Comparison of ENCODE assay signal across 8 cellular contexts in the genomic region with DNA sequence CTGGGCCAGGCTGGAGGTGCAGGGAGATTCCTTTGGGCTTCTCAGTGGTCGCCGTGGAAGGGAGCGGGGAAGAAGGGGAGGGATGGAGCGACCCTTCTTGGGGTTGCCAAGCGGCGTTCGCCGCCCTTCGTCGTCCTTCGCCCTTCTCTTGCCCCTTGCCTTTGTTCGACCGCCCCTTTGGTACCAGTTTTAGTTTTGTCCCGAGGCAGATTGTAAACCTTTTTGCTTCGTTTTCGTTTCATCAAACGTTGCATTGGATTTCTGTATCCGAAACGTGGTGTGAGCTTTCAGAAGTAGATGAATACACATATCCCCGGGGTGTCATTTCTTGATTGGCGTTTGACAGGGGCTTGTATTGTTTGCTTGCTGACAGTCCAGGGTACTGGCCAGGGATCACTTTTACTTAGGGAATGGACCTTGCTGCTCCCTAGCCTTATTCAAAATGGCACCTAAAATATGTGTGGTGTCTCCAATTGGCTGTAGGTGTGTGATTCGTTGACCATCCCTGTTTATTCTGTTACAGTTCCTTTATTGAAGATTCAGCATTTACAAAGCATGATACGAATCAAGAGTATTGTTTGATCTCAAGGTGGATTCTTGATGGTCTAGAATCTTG. TPM values are rescaled to one million over a fixed set of nuclear protein-coding genes. Genes with fewer than 3 reads are reported as not detected.
DNase-seq lines count a peak whose midpoint lies in the region; ATAC-seq and TF ChIP-seq lines count a peak whose summit lies in the region.

No MANE protein-coding gene starts in this region.

- no peaks in the 10 kb centered on the region for H3K27me3 ChIP-seq in BLaER1
- peaks cover 23% of the 10 kb centered on the region for H3K27me3 ChIP-seq in endodermal cell (ENCODE audit: control insufficient read depth, insufficient read depth, low read length, poor library complexity, severe bottlenecking)

- H3K27ac Mint-ChIP-seq in endodermal cell: peak overlapping the region; percentile 96
- peak overlapping the region; percentile 76 to 97 (median 93) for H3K27ac Mint-ChIP-seq in naive thymus-derived CD8-positive, alpha-beta T cell

- H3K27me3 Mint-ChIP-seq in endodermal cell (ENCODE audit: insufficient read depth): peaks cover 33% of the 10 kb centered on the region
- no peaks in the 10 kb centered on the region for H3K27me3 Mint-ChIP-seq in naive thymus-derived CD8-positive, alpha-beta T cell

- ATAC-seq in GM21526 (IDR thresholded peaks at IDR 0.05; ENCODE audit: low FRiP score, unreplicated experiment) (peak; percentile 2), HG03439 (IDR thresholded peaks at IDR 0.05; ENCODE audit: unreplicated experiment) (no peak), HG03565 (IDR thresholded peaks at IDR 0.05; ENCODE audit: unreplicated experiment) (no peak)
- no peak for ATAC-seq in naive thymus-derived CD8-positive, alpha-beta T cell

- H3K4me1 Mint-ChIP-seq in endodermal cell: peaks cover 3% of the 10 kb centered on the region
- peaks cover 15 to 40% (median 39%) of the 10 kb centered on the region in 4 donors for H3K4me1 Mint-ChIP-seq in naive thymus-derived CD8-positive, alpha-beta T cell

- H3K36me3 ChIP-seq in BLaER1: peaks cover 27% of the 10 kb centered on the region
- peaks cover 19% of the 10 kb centered on the region for H3K36me3 ChIP-seq in endodermal cell (ENCODE audit: control insufficient read depth, insufficient read depth, low read length)

- H3K36me3 Mint-ChIP-seq in endodermal cell (ENCODE audit: low read depth): peaks cover 20% of the 10 kb centered on the region
- H3K36me3 Mint-ChIP-seq in naive thymus-derived CD8-positive, alpha-beta T cell: peaks cover 0 to 15% (median 4%) of the 10 kb centered on the region in 3 donors

- 3 to 7% methylated on average over 12 to 23 of the region's 23 CpGs for WGBS in endodermal cell (ENCODE audit: insufficient coverage in 1 of 2, insufficient read length in 1 of 2), 2 experiments

- H3K27ac ChIP-seq in BLaER1 (peak overlapping the region; percentile 84), RWPE1 (peak overlapping the region; percentile 85), endodermal cell (ENCODE audit: low read depth, low read length) (peak overlapping the region; percentile 84)

- peak; percentile 14 for DNase-seq in RWPE1 (ENCODE audit: low spot score)
- DNase-seq in endodermal cell: peak; percentile 48
- DNase-seq in naive thymus-derived CD8-positive, alpha-beta T cell: no peak
- no peak for DNase-seq in NCI-H1694 treated with DMSO at 0.1 percent for 48 hours (lab: John Stamatoyannopoulos, UW)

- H4K20me1 ChIP-seq in BLaER1: peaks cover 58% of the 10 kb centered on the region

- TF ChIP-seq CTCF in RWPE1 (conservative IDR thresholded peaks at IDR 0.05; ENCODE audit: low read depth) (no peak), endodermal cell (conservative IDR thresholded peaks at IDR 0.05) (no peak)

- peak overlapping the region; percentile 94 for H3K4me2 ChIP-seq in BLaER1

- H3K9me3 ChIP-seq in BLaER1 (no peaks in the 10 kb centered on the region), endodermal cell (ENCODE audit: control insufficient read depth, low read length) (no peaks in the 10 kb centered on the region)

- CTCF ChIA-PET in RWPE1 (lab: Yijun Ruan, JAX): interaction anchor here (0.5 kb wide), 1 partner anchor 88 kb away, joined by 4 read pairs; no protein-coding TSS in a partner anchor

- H3K4me1 ChIP-seq in BLaER1 (peaks cover 28% of the 10 kb centered on the region), endodermal cell (ENCODE audit: control insufficient read depth, insufficient read depth, low read length) (no peaks in the 10 kb centered on the region)

- H3K9ac ChIP-seq in BLaER1 (peak overlapping the region; percentile 91), endodermal cell (ENCODE audit: extremely low read depth, low read length, poor library complexity, severe bottlenecking) (peak overlapping the region; percentile 60)

- peaks cover 3% of the 10 kb centered on the region for H3K9me3 Mint-ChIP-seq in endodermal cell
- no peaks in the 10 kb centered on the region for H3K9me3 Mint-ChIP-seq in naive thymus-derived CD8-positive, alpha-beta T cell

- peak overlapping the region; percentile 93 for H3K4me3 Mint-ChIP-seq in endodermal cell
- H3K4me3 Mint-ChIP-seq in naive thymus-derived CD8-positive, alpha-beta T cell: peak overlapping the region; percentile 87 to 98 (median 93)

- POLR2A ChIA-PET in RWPE1 (lab: Yijun Ruan, JAX; ENCODE audit: low non-redundant PET): interaction anchor here (0.6 kb wide), 1 partner anchor 49 kb away, joined by 4 read pairs; no protein-coding TSS in a partner anchor
- POLR2A ChIA-PET in naive thymus-derived CD8-positive, alpha-beta T cell (lab: Charles Lee): interaction anchor here (0.9 to 1.9 kb wide), 3 partner anchors 109 to 553 kb away, joined by 5 to 22 read pairs (median 5); a partner anchor contains a TSS

- H3K4me3 ChIP-seq in BLaER1 (peak overlapping the region; percentile 87), endodermal cell (ENCODE audit: low read length) (peak overlapping the region; percentile 99)

RNA-seq across cellular contexts. Expression of a gene that starts 0.8 kb away (rescaled TPM):
- 10 to 100 TPM; 76.2 to 92.4 TPM for total RNA-seq in endodermal cell
- 75.7 TPM for polyA plus RNA-seq in endodermal cell (2013, experiment 1 of 2)
- 76.1 TPM for polyA plus RNA-seq in endodermal cell (2013, experiment 2 of 2)
- total RNA-seq in naive thymus-derived CD8-positive, alpha-beta T cell: 10 to 100 TPM; 49.3 to 58.8 TPM
- 10 to 100 TPM; 38.0 to 39.0 (median 38.9) TPM for polyA plus RNA-seq in naive thymus-derived CD8-positive, alpha-beta T cell

Comparison
In these comparisons a context has a peak if more than half of its experiments do, and no peak if none do; other contexts are left out.
1. DNase-seq: peak in RWPE1 (single experiment) and endodermal cell (single experiment); none in naive thymus-derived CD8-positive, alpha-beta T cell (0 of 10) and NCI-H1694 treated with DMSO at 0.1 percent for 48 hours (single experiment).
2. Peak in every context shown above with its lines, with median percentiles within 50 percentile points of each other: H3K27ac ChIP-seq.